Comparison of ENCODE assay signal across 1 cellular context in the genomic region with DNA sequence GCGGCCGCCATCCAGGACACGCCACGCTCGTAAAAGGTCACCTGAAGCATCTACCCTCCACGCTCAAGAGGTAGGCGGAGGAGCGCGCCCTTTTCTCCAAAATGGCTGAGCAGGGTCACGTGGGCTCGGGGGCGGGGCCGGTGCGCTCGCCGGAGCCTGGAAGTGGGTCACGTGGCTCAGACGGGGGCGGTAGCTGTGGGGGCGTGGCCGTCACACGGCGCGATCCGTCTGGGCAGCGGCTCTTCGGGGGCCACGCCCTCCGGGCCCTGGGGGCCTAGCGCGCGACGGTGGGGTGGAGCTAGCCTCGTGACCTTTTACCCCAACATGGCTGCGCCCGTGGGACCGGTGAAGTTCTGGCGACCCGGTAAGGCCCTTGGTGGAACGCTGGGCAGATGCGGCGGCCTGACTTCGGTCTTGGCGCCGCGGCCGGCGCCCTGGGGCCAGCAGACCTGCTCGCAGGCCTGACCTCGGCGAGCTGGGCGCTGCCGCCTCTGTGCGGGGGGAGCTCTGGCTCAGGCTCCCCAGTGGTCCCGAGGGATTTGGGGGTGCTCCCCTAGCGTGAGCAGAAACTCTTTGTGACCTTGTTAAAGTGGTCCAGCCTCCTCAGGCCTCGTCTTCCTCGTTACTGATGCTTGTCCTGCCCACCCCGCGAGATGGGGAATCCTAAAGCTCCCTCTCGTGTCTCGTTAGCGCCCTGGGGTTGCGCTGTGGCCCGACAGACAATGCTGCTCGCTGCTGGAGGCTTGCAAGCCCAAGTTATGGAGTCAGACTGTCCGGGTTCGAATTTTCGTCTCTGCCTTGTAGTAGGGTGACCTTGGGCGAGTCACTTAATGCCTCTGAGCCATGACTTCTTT.
TF ChIP-seq lines count a peak whose summit lies in the region.

A gene with protein sequence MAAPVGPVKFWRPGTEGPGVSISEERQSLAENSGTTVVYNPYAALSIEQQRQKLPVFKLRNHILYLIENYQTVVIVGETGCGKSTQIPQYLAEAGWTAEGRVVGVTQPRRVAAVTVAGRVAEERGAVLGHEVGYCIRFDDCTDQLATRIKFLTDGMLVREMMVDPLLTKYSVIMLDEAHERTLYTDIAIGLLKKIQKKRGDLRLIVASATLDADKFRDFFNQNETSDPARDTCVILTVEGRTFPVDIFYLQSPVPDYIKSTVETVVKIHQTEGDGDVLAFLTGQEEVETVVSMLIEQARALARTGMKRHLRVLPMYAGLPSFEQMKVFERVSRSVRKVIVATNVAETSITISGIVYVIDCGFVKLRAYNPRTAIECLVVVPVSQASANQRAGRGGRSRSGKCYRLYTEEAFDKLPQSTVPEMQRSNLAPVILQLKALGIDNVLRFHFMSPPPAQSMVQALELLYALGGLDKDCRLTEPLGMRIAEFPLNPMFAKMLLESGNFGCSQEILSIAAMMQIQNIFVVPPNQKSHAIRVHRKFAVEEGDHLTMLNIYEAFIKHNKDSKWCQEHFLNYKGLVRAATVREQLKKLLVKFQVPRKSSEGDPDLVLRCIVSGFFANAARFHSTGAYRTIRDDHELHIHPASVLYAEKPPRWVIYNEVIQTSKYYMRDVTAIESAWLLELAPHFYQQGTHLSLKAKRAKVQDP (plus strand): TSS at position 301 of the 854 bp plus-strand sequence. CDS start 24 bp downstream, at position 325.

TF ChIP-seq in K562, 482 proteins besides CTCF, POLR2A, EP300 and RAD21 (continued from another document and continues in another):
- TF ChIP-seq, protein P1, sequence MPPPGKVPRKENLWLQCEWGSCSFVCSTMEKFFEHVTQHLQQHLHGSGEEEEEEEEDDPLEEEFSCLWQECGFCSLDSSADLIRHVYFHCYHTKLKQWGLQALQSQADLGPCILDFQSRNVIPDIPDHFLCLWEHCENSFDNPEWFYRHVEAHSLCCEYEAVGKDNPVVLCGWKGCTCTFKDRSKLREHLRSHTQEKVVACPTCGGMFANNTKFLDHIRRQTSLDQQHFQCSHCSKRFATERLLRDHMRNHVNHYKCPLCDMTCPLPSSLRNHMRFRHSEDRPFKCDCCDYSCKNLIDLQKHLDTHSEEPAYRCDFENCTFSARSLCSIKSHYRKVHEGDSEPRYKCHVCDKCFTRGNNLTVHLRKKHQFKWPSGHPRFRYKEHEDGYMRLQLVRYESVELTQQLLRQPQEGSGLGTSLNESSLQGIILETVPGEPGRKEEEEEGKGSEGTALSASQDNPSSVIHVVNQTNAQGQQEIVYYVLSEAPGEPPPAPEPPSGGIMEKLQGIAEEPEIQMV (tag; conservative IDR thresholded peaks at IDR 0.05; ENCODE audit: low read depth): no peak
- TF ChIP-seq NFATC3 (IDR thresholded peaks at IDR 0.05) (no peak), PHB (CRISPR knock-in tag; IDR thresholded peaks at IDR 0.05) (no peak), POLR2AphosphoS2 (IDR thresholded peaks at IDR 0.05; ENCODE audit: low read length) (no peak), ZNF507 (tag; conservative IDR thresholded peaks at IDR 0.05) (no peak), CSDE1 (IDR thresholded peaks at IDR 0.05) (no peak), MXI1 (IDR thresholded peaks at IDR 0.05; ENCODE audit: low read depth, low read length) (peak; percentile 66; the same call in 1 of the 2 replicates), ZNF263 (CRISPR knock-in tag; IDR thresholded peaks at IDR 0.05; ENCODE audit: borderline replicate concordance) (peak; percentile 77), KLF16 (IDR thresholded peaks at IDR 0.05) (no peak), ZNF785 (CRISPR knock-in tag; IDR thresholded peaks at IDR 0.05) (no peak), RFX1 (IDR thresholded peaks at IDR 0.05) (no peak), OTX1 (CRISPR knock-in tag; IDR thresholded peaks at IDR 0.05) (no peak), SRSF9 (IDR thresholded peaks at IDR 0.05; ENCODE audit: borderline replicate concordance, low read depth, low read length) (no peak), ZNF24 (IDR thresholded peaks at IDR 0.05) (no peak), NCOA2 (IDR thresholded peaks at IDR 0.05; ENCODE audit: partially characterized antibody in 2 of 2) (no peak), STAT5B (CRISPR knock-in tag; IDR thresholded peaks at IDR 0.05) (no peak), ZNF79 (CRISPR knock-in tag; IDR thresholded peaks at IDR 0.05; ENCODE audit: low read depth) (no peak), ZNF589 (CRISPR knock-in tag; IDR thresholded peaks at IDR 0.05; ENCODE audit: low read depth) (no peak), EHMT2 (IDR thresholded peaks at IDR 0.05) (no peak), ZNF354B (CRISPR knock-in tag; IDR thresholded peaks at IDR 0.05) (no peak), IRF2 (CRISPR knock-in tag; IDR thresholded peaks at IDR 0.05) (no peak), SAP30 (IDR thresholded peaks at IDR 0.05; ENCODE audit: borderline replicate concordance, insufficient read depth, low read depth, low read length, poor library complexity, severe bottlenecking) (peak; percentile 97), PCBP1 (IDR thresholded peaks at IDR 0.05; ENCODE audit: low read depth, low read length, poor library complexity, severe bottlenecking) (no peak), NONO (IDR thresholded peaks at IDR 0.05; ENCODE audit: low read depth in 2 of 2, low read length in 1 of 2) (0 out of 4 replicates have a peak, but pooled peaks of 1 of the 2 experiments have one; percentile 11), ZBTB1 (CRISPR knock-in tag; IDR thresholded peaks at IDR 0.05; ENCODE audit: borderline replicate concordance, low read depth) (no peak; the same call in 1 of the 2 replicates), ZBTB17 (CRISPR knock-in tag; IDR thresholded peaks at IDR 0.05) (0 out of 2 replicates have a peak, but pooled peaks have one; percentile 21), ZFP1 (CRISPR knock-in tag; IDR thresholded peaks at IDR 0.05) (no peak), ZNF586 (CRISPR knock-in tag; conservative IDR thresholded peaks at IDR 0.05) (no peak), TSC22D4 (tag; IDR thresholded peaks at IDR 0.05) (no peak), MBD2 (IDR thresholded peaks at IDR 0.05; ENCODE audit: borderline replicate concordance, low read depth) (no peak; the same call in 1 of the 2 replicates), SRF (CRISPR knock-in tag; IDR thresholded peaks at IDR 0.05) (no peak), PRPF4 (IDR thresholded peaks at IDR 0.05; ENCODE audit: insufficient read depth, low read depth, low read length, poor library complexity, severe bottlenecking) (no peak), TRIM24 (IDR thresholded peaks at IDR 0.05) (no peak), NCOR1 (IDR thresholded peaks at IDR 0.05) (no peak), MYC (IDR thresholded peaks at IDR 0.05; ENCODE audit: low read depth, low read length) (peak; percentile 95), MYC (CRISPR knock-in tag; IDR thresholded peaks at IDR 0.05; ENCODE audit: borderline replicate concordance, low read depth) (peak; percentile 70; the same call in 1 of the 2 replicates), SNRNP70 (optimal IDR thresholded peaks at IDR 0.05; ENCODE audit: low read depth, low read length) (no peak), ZNF282 (CRISPR knock-in tag; IDR thresholded peaks at IDR 0.05) (no peak), KDM1A (IDR thresholded peaks at IDR 0.05) (no peak), NCOA6 (IDR thresholded peaks at IDR 0.05) (no peak), ZNF780A (CRISPR knock-in tag; IDR thresholded peaks at IDR 0.05) (no peak)
- TF ChIP-seq, protein P2, sequence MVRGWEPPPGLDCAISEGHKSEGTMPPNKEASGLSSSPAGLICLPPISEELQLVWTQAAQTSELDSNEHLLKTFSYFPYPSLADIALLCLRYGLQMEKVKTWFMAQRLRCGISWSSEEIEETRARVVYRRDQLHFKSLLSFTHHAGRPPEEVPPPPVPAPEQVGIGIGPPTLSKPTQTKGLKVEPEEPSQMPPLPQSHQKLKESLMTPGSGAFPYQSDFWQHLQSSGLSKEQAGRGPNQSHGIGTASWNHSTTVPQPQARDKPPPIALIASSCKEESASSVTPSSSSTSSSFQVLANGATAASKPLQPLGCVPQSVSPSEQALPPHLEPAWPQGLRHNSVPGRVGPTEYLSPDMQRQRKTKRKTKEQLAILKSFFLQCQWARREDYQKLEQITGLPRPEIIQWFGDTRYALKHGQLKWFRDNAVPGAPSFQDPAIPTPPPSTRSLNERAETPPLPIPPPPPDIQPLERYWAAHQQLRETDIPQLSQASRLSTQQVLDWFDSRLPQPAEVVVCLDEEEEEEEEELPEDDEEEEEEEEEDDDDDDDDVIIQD (CRISPR knock-in tag; IDR thresholded peaks at IDR 0.05): no peak
- TF ChIP-seq, protein P3, sequence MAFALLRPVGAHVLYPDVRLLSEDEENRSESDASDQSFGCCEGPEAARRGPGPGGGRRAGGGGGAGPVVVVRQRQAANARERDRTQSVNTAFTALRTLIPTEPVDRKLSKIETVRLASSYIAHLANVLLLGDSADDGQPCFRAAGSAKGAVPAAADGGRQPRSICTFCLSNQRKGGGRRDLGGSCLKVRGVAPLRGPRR (CRISPR knock-in tag; IDR thresholded peaks at IDR 0.05): no peak
- TF ChIP-seq, protein P4, sequence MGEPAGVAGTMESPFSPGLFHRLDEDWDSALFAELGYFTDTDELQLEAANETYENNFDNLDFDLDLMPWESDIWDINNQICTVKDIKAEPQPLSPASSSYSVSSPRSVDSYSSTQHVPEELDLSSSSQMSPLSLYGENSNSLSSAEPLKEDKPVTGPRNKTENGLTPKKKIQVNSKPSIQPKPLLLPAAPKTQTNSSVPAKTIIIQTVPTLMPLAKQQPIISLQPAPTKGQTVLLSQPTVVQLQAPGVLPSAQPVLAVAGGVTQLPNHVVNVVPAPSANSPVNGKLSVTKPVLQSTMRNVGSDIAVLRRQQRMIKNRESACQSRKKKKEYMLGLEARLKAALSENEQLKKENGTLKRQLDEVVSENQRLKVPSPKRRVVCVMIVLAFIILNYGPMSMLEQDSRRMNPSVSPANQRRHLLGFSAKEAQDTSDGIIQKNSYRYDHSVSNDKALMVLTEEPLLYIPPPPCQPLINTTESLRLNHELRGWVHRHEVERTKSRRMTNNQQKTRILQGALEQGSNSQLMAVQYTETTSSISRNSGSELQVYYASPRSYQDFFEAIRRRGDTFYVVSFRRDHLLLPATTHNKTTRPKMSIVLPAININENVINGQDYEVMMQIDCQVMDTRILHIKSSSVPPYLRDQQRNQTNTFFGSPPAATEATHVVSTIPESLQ (CRISPR knock-in tag; IDR thresholded peaks at IDR 0.05): peak; percentile 85; the same call in 1 of the 2 replicates
- TF ChIP-seq, protein P5, sequence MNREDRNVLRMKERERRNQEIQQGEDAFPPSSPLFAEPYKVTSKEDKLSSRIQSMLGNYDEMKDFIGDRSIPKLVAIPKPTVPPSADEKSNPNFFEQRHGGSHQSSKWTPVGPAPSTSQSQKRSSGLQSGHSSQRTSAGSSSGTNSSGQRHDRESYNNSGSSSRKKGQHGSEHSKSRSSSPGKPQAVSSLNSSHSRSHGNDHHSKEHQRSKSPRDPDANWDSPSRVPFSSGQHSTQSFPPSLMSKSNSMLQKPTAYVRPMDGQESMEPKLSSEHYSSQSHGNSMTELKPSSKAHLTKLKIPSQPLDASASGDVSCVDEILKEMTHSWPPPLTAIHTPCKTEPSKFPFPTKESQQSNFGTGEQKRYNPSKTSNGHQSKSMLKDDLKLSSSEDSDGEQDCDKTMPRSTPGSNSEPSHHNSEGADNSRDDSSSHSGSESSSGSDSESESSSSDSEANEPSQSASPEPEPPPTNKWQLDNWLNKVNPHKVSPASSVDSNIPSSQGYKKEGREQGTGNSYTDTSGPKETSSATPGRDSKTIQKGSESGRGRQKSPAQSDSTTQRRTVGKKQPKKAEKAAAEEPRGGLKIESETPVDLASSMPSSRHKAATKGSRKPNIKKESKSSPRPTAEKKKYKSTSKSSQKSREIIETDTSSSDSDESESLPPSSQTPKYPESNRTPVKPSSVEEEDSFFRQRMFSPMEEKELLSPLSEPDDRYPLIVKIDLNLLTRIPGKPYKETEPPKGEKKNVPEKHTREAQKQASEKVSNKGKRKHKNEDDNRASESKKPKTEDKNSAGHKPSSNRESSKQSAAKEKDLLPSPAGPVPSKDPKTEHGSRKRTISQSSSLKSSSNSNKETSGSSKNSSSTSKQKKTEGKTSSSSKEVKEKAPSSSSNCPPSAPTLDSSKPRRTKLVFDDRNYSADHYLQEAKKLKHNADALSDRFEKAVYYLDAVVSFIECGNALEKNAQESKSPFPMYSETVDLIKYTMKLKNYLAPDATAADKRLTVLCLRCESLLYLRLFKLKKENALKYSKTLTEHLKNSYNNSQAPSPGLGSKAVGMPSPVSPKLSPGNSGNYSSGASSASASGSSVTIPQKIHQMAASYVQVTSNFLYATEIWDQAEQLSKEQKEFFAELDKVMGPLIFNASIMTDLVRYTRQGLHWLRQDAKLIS (CRISPR knock-in tag; IDR thresholded peaks at IDR 0.05): peak; percentile 24; the same call in 1 of the 2 replicates
- TF ChIP-seq, protein P6, sequence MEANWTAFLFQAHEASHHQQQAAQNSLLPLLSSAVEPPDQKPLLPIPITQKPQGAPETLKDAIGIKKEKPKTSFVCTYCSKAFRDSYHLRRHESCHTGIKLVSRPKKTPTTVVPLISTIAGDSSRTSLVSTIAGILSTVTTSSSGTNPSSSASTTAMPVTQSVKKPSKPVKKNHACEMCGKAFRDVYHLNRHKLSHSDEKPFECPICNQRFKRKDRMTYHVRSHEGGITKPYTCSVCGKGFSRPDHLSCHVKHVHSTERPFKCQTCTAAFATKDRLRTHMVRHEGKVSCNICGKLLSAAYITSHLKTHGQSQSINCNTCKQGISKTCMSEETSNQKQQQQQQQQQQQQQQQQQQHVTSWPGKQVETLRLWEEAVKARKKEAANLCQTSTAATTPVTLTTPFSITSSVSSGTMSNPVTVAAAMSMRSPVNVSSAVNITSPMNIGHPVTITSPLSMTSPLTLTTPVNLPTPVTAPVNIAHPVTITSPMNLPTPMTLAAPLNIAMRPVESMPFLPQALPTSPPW (CRISPR knock-in tag; IDR thresholded peaks at IDR 0.05): peak; percentile 76
- TF ChIP-seq, protein P7, sequence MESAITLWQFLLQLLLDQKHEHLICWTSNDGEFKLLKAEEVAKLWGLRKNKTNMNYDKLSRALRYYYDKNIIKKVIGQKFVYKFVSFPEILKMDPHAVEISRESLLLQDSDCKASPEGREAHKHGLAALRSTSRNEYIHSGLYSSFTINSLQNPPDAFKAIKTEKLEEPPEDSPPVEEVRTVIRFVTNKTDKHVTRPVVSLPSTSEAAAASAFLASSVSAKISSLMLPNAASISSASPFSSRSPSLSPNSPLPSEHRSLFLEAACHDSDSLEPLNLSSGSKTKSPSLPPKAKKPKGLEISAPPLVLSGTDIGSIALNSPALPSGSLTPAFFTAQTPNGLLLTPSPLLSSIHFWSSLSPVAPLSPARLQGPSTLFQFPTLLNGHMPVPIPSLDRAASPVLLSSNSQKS (CRISPR knock-in tag; IDR thresholded peaks at IDR 0.05): no peak
- TF ChIP-seq, protein P8, sequence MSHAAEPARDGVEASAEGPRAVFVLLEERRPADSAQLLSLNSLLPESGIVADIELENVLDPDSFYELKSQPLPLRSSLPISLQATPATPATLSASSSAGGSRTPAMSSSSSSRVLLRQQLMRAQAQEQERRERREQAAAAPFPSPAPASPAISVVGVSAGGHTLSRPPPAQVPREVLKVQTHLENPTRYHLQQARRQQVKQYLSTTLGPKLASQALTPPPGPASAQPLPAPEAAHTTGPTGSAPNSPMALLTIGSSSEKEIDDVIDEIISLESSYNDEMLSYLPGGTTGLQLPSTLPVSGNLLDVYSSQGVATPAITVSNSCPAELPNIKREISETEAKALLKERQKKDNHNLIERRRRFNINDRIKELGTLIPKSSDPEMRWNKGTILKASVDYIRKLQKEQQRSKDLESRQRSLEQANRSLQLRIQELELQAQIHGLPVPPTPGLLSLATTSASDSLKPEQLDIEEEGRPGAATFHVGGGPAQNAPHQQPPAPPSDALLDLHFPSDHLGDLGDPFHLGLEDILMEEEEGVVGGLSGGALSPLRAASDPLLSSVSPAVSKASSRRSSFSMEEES (CRISPR knock-in tag; IDR thresholded peaks at IDR 0.05): peak; percentile 99
